8 cellular contexts compared by ENCODE assay signal in the genomic region with DNA sequence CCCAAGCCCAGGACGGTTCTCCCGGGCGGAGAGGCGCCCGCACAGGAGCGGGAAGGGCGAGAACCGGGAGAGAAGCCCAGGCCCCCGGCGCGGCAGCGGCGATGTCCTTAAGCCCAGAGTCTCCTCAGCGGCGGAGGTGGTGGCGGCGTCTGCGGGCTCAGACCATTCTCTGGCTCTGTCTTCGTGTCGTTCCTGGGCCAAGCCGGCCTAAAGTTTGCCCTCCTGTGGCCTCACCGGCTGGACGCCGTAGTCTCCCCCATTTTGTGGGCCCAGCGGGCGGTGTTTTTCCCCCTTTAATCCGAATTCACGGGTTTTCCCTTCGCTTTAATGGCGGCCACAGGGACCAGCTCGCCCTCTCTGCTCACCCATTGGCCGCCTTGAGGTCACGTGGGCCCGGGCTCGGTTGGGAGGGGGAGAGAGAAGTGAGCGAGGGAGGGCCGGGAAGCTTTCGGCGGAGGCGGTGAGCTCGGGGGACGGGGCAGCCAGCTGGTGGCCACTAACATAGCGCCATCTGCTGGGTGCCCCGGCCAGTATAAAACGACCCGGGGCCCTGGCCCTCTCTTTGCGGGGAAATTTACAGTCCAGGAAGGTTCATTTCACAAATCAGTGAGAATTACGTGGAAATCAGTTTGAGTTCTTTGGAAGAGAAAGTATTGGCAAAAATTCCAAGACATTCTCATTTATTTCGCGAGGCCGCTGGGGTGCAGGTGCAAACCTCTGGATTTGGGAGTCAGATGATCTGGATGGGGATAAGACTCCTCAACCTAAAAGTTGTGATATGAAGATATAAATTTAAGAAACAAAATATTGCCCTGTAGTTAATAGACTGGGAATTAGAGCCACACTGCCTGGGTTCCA. TPM values are rescaled to one million over a fixed set of nuclear protein-coding genes. Genes with fewer than 3 reads are reported as not detected.
DNase-seq lines count a peak whose midpoint lies in the region; ATAC-seq and TF ChIP-seq lines count a peak whose summit lies in the region.

No MANE protein-coding gene starts in this region.

- H3K4me3 ChIP-seq in hepatocyte = peak overlapping the region; percentile 76

- H3K9me3 ChIP-seq in hepatocyte (ENCODE audit: low read depth) = no peaks in the 10 kb centered on the region

- peaks cover 15% of the 10 kb centered on the region for H3K4me1 ChIP-seq in hepatocyte (ENCODE audit: insufficient read depth)

- H3K79me2 ChIP-seq in hepatocyte = peaks cover 45% of the 10 kb centered on the region

- DNase-seq in NCI-H2029 treated with DMSO at 0.1 percent for 48 hours (lab: John Stamatoyannopoulos, UW) (peak; percentile 82), T1000 (lab: John Stamatoyannopoulos, UW) (peak; percentile 100), astrocyte of the hippocampus (ENCODE audit: low read depth, low spot score) (peak; percentile 99), hepatocyte (ENCODE audit: low spot score) (peak; percentile 99), renal cortical epithelial cell (ENCODE audit: low read depth) (peak; percentile 85)

- no peaks in the 10 kb centered on the region for H3K27me3 ChIP-seq in hepatocyte

- peak overlapping the region; percentile 60 for H3K4me2 ChIP-seq in hepatocyte

- 2% methylated on average over 51 of the region's 51 CpGs for WGBS in hepatocyte (ENCODE audit: low lambda C conversion rate, missing lambda C conversion rate)

- H3K9me2 ChIP-seq in hepatocyte (replicated peaks; ENCODE audit: insufficient read depth) = no peaks in the 10 kb centered on the region

- ATAC-seq in GM18511 (IDR thresholded peaks at IDR 0.05; ENCODE audit: unreplicated experiment) = peak; percentile 95
- ATAC-seq in HG03025 (IDR thresholded peaks at IDR 0.05; ENCODE audit: low FRiP score, unreplicated experiment) = peak; percentile 86

- no peaks in the 10 kb centered on the region for H3K36me3 ChIP-seq in hepatocyte (replicated peaks; ENCODE audit: insufficient read depth, low read depth)

- peaks cover 41% of the 10 kb centered on the region for H4K20me1 ChIP-seq in hepatocyte (ENCODE audit: insufficient read depth, poor library complexity, severe bottlenecking)

- peak overlapping the region; percentile 76 for H2AFZ ChIP-seq in hepatocyte

- TF ChIP-seq CTCF in 22Rv1 (IDR thresholded peaks at IDR 0.05) (peak; percentile 97), hepatocyte (IDR thresholded peaks at IDR 0.05; ENCODE audit: poor library complexity) (peak; percentile 97)

- H3K27ac ChIP-seq in 22Rv1 (peak overlapping the region; percentile 93), hepatocyte (peak overlapping the region; percentile 99)

RNA-seq across cellular contexts. Expression of a gene that starts 0.8 kb away (rescaled TPM):
- total RNA-seq in hepatocyte (49.7 and 51.2 TPM in 2 replicates), renal cortical epithelial cell (33.5 and 81.0 TPM in 2 replicates)
- polyA plus RNA-seq in hepatocyte = 4.7 and 6.6 TPM in 2 replicates

Comparison
In these comparisons a context has a peak if more than half of its experiments do, and no peak if none do; other contexts are left out.
1. Peak in every context shown above with its lines: DNase-seq, ATAC-seq, H3K4me3 ChIP-seq and H3K27ac ChIP-seq.